8 cellular contexts compared by ENCODE assay signal in genomic region chr1:244049142-244049968, GRCh38. TPM values are rescaled to one million over a fixed set of nuclear protein-coding genes. Genes with fewer than 3 reads are reported as not detected.
A peak's percentile ranks its signal among the peaks of the same experiment; 100 is the strongest.
DNase-seq lines count a peak whose midpoint lies in the region; TF ChIP-seq lines count a peak whose summit lies in the region.

No MANE protein-coding gene starts in this region.

- peak overlapping the region; percentile 80 to 100 (median 96) for H3K27ac ChIP-seq in Peyer's patch
- H3K27ac ChIP-seq in left ventricle myocardium inferior (replicated peaks), result peak overlapping the region; percentile 95

- H3K9me3 ChIP-seq in Peyer's patch (no peaks in the 10 kb centered on the region), left ventricle myocardium inferior (replicated peaks) (no peaks in the 10 kb centered on the region)

- H3K4me3 ChIP-seq in Peyer's patch (peak overlapping the region; percentile 65 to 97 (median 90)), left ventricle myocardium inferior (peak overlapping the region; percentile 96)

- DNase-seq in ACHN, result peak; percentile 22
- peak; percentile 30 for DNase-seq in GM19238 (ENCODE audit: insufficient read length, low spot score)
- DNase-seq in Peyer's patch, result peak; percentile 70 to 86 (median 83)
- peak; percentile 50 for DNase-seq in activated naive CD4-positive, alpha-beta T cell treated with anti-CD3 and anti-CD28 coated beads, Interleukin-2, amount 50 U/mL, for 16 hours
- DNase-seq in left ventricle myocardium inferior, result peak; percentile 44
- peak; percentile 77 for DNase-seq in putamen (ENCODE audit: low spot score)
- DNase-seq in inferior parietal cortex (ENCODE audit: extremely low spot score), result no peak
- DNase-seq in NCI-H510A (lab: John Stamatoyannopoulos, UW), result no peak

- intact Hi-C loops in left ventricle myocardium inferior (cut with micrococcal nuclease), result no loop called here

- H3K27me3 ChIP-seq in Peyer's patch (no peaks in the 10 kb centered on the region), left ventricle myocardium inferior (ENCODE audit: low read depth) (no peaks in the 10 kb centered on the region)

- TF ChIP-seq CTCF in Peyer's patch (IDR thresholded peaks at IDR 0.05) (no peak), left ventricle myocardium inferior (IDR thresholded peaks at IDR 0.05; ENCODE audit: borderline replicate concordance) (no peak)

- H3K4me1 ChIP-seq in Peyer's patch (peaks cover 0 to 26% (median 12%) of the 10 kb centered on the region in 4 donors), left ventricle myocardium inferior (peaks cover 59% of the 10 kb centered on the region)

- no peak for TF ChIP-seq POLR2A in Peyer's patch (IDR thresholded peaks at IDR 0.05)

- H3K36me3 ChIP-seq in Peyer's patch (peaks cover 0 to 6% (median 0%) of the 10 kb centered on the region in 3 donors), left ventricle myocardium inferior (peaks cover 4% of the 10 kb centered on the region)

- in situ Hi-C loops in ACHN (cut with HindIII; ENCODE audit: low pct_ligation_motif_present, low pct_unique_long_range_greater_than_20kb, low sequenced_read_pairs), result no loop called here

RNA-seq across cellular contexts. Expression of gene ZBTB18, which starts 1.7 kb away (rescaled TPM):
- total RNA-seq in Peyer's patch, result 10 to 100 TPM; 17.3 to 31.4 (median 22.5) TPM
- total RNA-seq in left ventricle myocardium inferior, result 29.9 TPM

Comparison
In these comparisons a context has a peak if more than half of its experiments do, and no peak if none do; other contexts are left out.
1. DNase-seq: peak in ACHN (single experiment), GM19238 (single experiment), Peyer's patch (3 of 3), activated naive CD4-positive, alpha-beta T cell treated with anti-CD3 and anti-CD28 coated beads, Interleukin-2, amount 50 U/mL, for 16 hours (single experiment), left ventricle myocardium inferior (single experiment) and putamen (single experiment); none in inferior parietal cortex (single experiment) and NCI-H510A (single experiment).